ENCODE assay signal across 15 cellular contexts in genomic region chr3:98445949-98446406, GRCh38. TPM values are rescaled to one million over a fixed set of nuclear protein-coding genes. Genes with fewer than 3 reads are reported as not detected.
DNase-seq lines count a peak whose midpoint lies in the region; ATAC-seq and TF ChIP-seq lines count a peak whose summit lies in the region.
"Had no signal": no experiment of that assay in that cellular context is flagged by ENCODE, and none has a peak within 500 bp of the region (broad histone marks: within the 10 kb centered on the region; RNA-seq: fewer than 3 reads in every experiment).

No MANE protein-coding gene starts in this region.

- ATAC-seq in GM18858 (IDR thresholded peaks at IDR 0.05; ENCODE audit: unreplicated experiment) = peak; percentile 93
- ATAC-seq in GM21529 (IDR thresholded peaks at IDR 0.05; ENCODE audit: unreplicated experiment) = peak; percentile 94
- peak; percentile 78 for ATAC-seq in HG03108 (IDR thresholded peaks at IDR 0.05; ENCODE audit: unreplicated experiment)
- ATAC-seq in esophagus mucosa = peak; percentile 100

- H3K36me3 Mint-ChIP-seq in Calu3 (ENCODE audit: insufficient read depth, unreplicated experiment) = no peaks in the 10 kb centered on the region

- peaks cover 8% of the 10 kb centered on the region for H3K4me1 Mint-ChIP-seq in Calu3 (ENCODE audit: low read depth, unreplicated experiment)

- no peak for DNase-seq in Calu3
- no peak for DNase-seq in activated CD4-positive, alpha-beta T cell treated with anti-CD3 and anti-CD28 coated beads for 1 hour
- DNase-seq in NCI-H1436 treated with DMSO at 0.1 percent for 48 hours (lab: John Stamatoyannopoulos, UW) = no peak
- DNase-seq in HAP-1 (ENCODE audit: low spot score in 2 of 2) = no peak
- DNase-seq: KG1; kidney glomerular epithelial cell; stimulated activated CD4-positive, alpha-beta T cell treated with anti-CD3 and anti-CD28 coated beads, Interleukin-4, amount 100 ng/mL, for 24 hours had no signal

- H3K27me3 ChIP-seq in HAP-1 (ENCODE audit: low read depth) = no peaks in the 10 kb centered on the region
- H3K27me3 ChIP-seq: esophagus muscularis mucosa had no signal

- H3K4me1 ChIP-seq in HAP-1 = no peaks in the 10 kb centered on the region
- H3K4me1 ChIP-seq: esophagus muscularis mucosa had no signal

- in situ Hi-C loops in HAP-1 (cut with MboI; ENCODE audit: low sequenced_read_pairs) = no loop called here

- no peak overlapping the region for H3K4me3 Mint-ChIP-seq in Calu3 (ENCODE audit: low read depth, unreplicated experiment)

- CTCF ChIA-PET in Calu3 (lab: Charles Lee) = no interaction called here

- H3K27me3 Mint-ChIP-seq in Calu3 (ENCODE audit: unreplicated experiment) = no peaks in the 10 kb centered on the region

- no peaks in the 10 kb centered on the region for H3K9me3 Mint-ChIP-seq in Calu3 (ENCODE audit: low read depth, unreplicated experiment)

- intact Hi-C loops in Calu3 (cut with micrococcal nuclease; ENCODE audit: unreplicated experiment) = no loop called here

- no peaks in the 10 kb centered on the region for H3K36me3 ChIP-seq in HAP-1 (replicated peaks)
- H3K36me3 ChIP-seq: esophagus muscularis mucosa had no signal

- no peak overlapping the region for H3K27ac Mint-ChIP-seq in Calu3 (ENCODE audit: unreplicated experiment)

- TF ChIP-seq CTCF in Calu3 (IDR thresholded peaks at IDR 0.05; ENCODE audit: unreplicated experiment) = no peak

- no peak overlapping the region for H3K4me3 ChIP-seq in HAP-1
- H3K4me3 ChIP-seq: esophagus muscularis mucosa had no signal

- BruUV-seq in Calu3 (replicated peaks; lab: Mats Ljungman, UMichigan) = no TSS peak

- no peaks in the 10 kb centered on the region for H3K9me3 ChIP-seq in HAP-1

RNA-seq across cellular contexts. Expression of gene OR5K1, which starts 17.0 kb away (rescaled TPM):
- total RNA-seq in esophagus mucosa (not detected), Calu3 (2022) (not detected in 2 replicates)
- total RNA-seq: activated CD8-positive, alpha-beta memory T cell treated with anti-CD3 and anti-CD28 coated beads for 36 hours; esophagus muscularis mucosa; NCI-H460; osteoblast had no signal

RNA-seq across cellular contexts. Expression of gene OR5K2, which starts 51.5 kb away (rescaled TPM):
- total RNA-seq in esophagus mucosa = not detected
- total RNA-seq in Calu3 (2022) = not detected in 2 replicates
- total RNA-seq: activated CD8-positive, alpha-beta memory T cell treated with anti-CD3 and anti-CD28 coated beads for 36 hours; esophagus muscularis mucosa; NCI-H460; osteoblast had no signal

RNA-seq across cellular contexts. Expression of gene OR5K3, which starts 55.5 kb away (rescaled TPM):
- total RNA-seq in esophagus mucosa = not detected
- not detected in 2 replicates for total RNA-seq in Calu3 (2022)
- total RNA-seq: activated CD8-positive, alpha-beta memory T cell treated with anti-CD3 and anti-CD28 coated beads for 36 hours; esophagus muscularis mucosa; NCI-H460; osteoblast had no signal
